ENCODE assay signal across 34 cellular contexts in genomic region chr20:41892031-41892430, GRCh38.
"Had no signal": no experiment of that assay in that cellular context is flagged by ENCODE, and none has a peak within 500 bp of the region (broad histone marks: within the 10 kb centered on the region; RNA-seq: fewer than 3 reads in every experiment).

No MANE protein-coding gene starts in this region.

- H3K9me3 ChIP-seq: MG63 had no signal

- H3K4me3 ChIP-seq: MG63 had no signal

- DNase-seq: Karpas-422, Kasumi-1, MG63, MM.1S, MV-4-11, NCI-H1048, NCI-H1092, NCI-H1092 treated with DMSO at 0.1 percent for 48 hours, NCI-H1105, NCI-H1105 treated with DMSO at 0.1 percent for 48 hours, NCI-H1417, NCI-H1417 treated with DMSO at 0.1 percent for 48 hours, NCI-H1436, NCI-H1436 treated with DMSO at 0.1 percent for 48 hours, NCI-H146, NCI-H1694, NCI-H1694 treated with DMSO at 0.1 percent for 48 hours, NCI-H187, NCI-H187 treated with DMSO at 0.1 percent for 48 hours, NCI-H1930, NCI-H2029, NCI-H2029 treated with DMSO at 0.1 percent for 48 hours, NCI-H2081, NCI-H2081 treated with DMSO at 0.1 percent for 48 hours, NCI-H2107, NCI-H2171, NCI-H2171 treated with DMSO at 0.1 percent for 48 hours, NCI-H2227 treated with DMSO at 0.1 percent for 48 hours, NCI-H226, NCI-H345, NCI-H446, NCI-H446 treated with DMSO at 0.1 percent for 48 hours, NCI-H510A, NCI-H510A treated with DMSO at 0.1 percent for 48 hours had no signal

- H3K27me3 ChIP-seq: MG63 had no signal

- H3K36me3 ChIP-seq: MG63 had no signal
